8 cellular contexts compared by ENCODE assay signal in genomic region chr7:151081170-151082101, GRCh38. TPM values are rescaled to one million over a fixed set of nuclear protein-coding genes. Genes with fewer than 3 reads are reported as not detected.
DNase-seq lines count a peak whose midpoint lies in the region; ATAC-seq and TF ChIP-seq lines count a peak whose summit lies in the region.

No MANE protein-coding gene starts in this region.

- H3K79me1 ChIP-seq in trophoblast cell (ENCODE audit: low read length): peaks cover 28% of the 10 kb centered on the region

- H3K27me3 ChIP-seq in SU-DHL-6 (ENCODE audit: low read length) (no peaks in the 10 kb centered on the region), trophoblast cell (ENCODE audit: insufficient read depth, low read length) (no peaks in the 10 kb centered on the region)

- H3F3A ChIP-seq in SU-DHL-6 (ENCODE audit: insufficient read depth): peaks cover 14% of the 10 kb centered on the region; the same call in 1 of the 2 replicates

- H2AFZ ChIP-seq in SU-DHL-6 (ENCODE audit: low read depth, low read length, severe bottlenecking) (peak overlapping the region; percentile 42), trophoblast cell (ENCODE audit: insufficient read depth, low read length, poor library complexity) (no peak overlapping the region)

- H4K12ac ChIP-seq in trophoblast cell (ENCODE audit: low read depth, low read length): peak overlapping the region; percentile 68

- no peaks in the 10 kb centered on the region for H3K9me3 Mint-ChIP-seq in activated CD4-positive, alpha-beta T cell treated with anti-CD3 and anti-CD28 coated beads, Interleukin-2, amount 10 ng/mL, durations not matched to agents 24 days and 14 days

- peaks cover 33% of the 10 kb centered on the region for H3K4me1 Mint-ChIP-seq in activated CD4-positive, alpha-beta T cell treated with anti-CD3 and anti-CD28 coated beads, Interleukin-2, amount 10 ng/mL, durations not matched to agents 24 days and 14 days

- peak overlapping the region; percentile 82 for H3K9ac ChIP-seq in SU-DHL-6 (ENCODE audit: low read length)
- H3K9ac ChIP-seq in trophoblast cell (ENCODE audit: low read length): peak overlapping the region; percentile 74

- H3K23ac ChIP-seq in trophoblast cell (ENCODE audit: low read length): no peak overlapping the region

- peak overlapping the region; percentile 85 for H2BK5ac ChIP-seq in trophoblast cell (ENCODE audit: low read depth, low read length, poor library complexity)

- no peaks in the 10 kb centered on the region for H3K9me2 ChIP-seq in SU-DHL-6 (replicated peaks; ENCODE audit: insufficient read depth, low read length)

- peak overlapping the region; percentile 57 for H3K4ac ChIP-seq in trophoblast cell (ENCODE audit: low read depth, low read length)

- H3K14ac ChIP-seq in trophoblast cell (ENCODE audit: low read length): peak overlapping the region; percentile 55

- peaks cover 19% of the 10 kb centered on the region for H3K36me3 Mint-ChIP-seq in activated CD4-positive, alpha-beta T cell treated with anti-CD3 and anti-CD28 coated beads, Interleukin-2, amount 10 ng/mL, durations not matched to agents 24 days and 14 days (ENCODE audit: low read depth)

- H4K20me1 ChIP-seq in SU-DHL-6 (ENCODE audit: low read depth, low read length): no peaks in the 10 kb centered on the region

- peak overlapping the region; percentile 44 for H2BK120ac ChIP-seq in trophoblast cell (ENCODE audit: insufficient read depth, low read length, poor library complexity)

- H2AK5ac ChIP-seq in trophoblast cell (ENCODE audit: low read length): peak overlapping the region; percentile 16

- peak overlapping the region; percentile 88 for H4K8ac ChIP-seq in trophoblast cell (ENCODE audit: low read depth, low read length)

- peak overlapping the region; percentile 83 for H3K4me3 ChIP-seq in SU-DHL-6 (ENCODE audit: insufficient read depth, low read length, poor library complexity, severe bottlenecking)
- H3K4me3 ChIP-seq in fibroblast of the aortic adventitia (ENCODE audit: low read depth, low read length): peak overlapping the region; percentile 77
- peak overlapping the region; percentile 21 for H3K4me3 ChIP-seq in trophoblast cell (ENCODE audit: low read depth, low read length)

- H2BK12ac ChIP-seq in trophoblast cell (ENCODE audit: low read length): no peak overlapping the region

- H3K27ac Mint-ChIP-seq in activated CD4-positive, alpha-beta T cell treated with anti-CD3 and anti-CD28 coated beads, Interleukin-2, amount 10 ng/mL, durations not matched to agents 24 days and 14 days: peak overlapping the region; percentile 80

- peaks cover 39 to 48% of the 10 kb centered on the region in 2 experiments for H3K4me1 ChIP-seq in trophoblast cell (ENCODE audit: control insufficient read depth in 1 of 2, insufficient read depth in 2 of 2, low read length in 2 of 2)

- H3K27me3 Mint-ChIP-seq in activated CD4-positive, alpha-beta T cell treated with anti-CD3 and anti-CD28 coated beads, Interleukin-2, amount 10 ng/mL, durations not matched to agents 24 days and 14 days: peaks cover 13% of the 10 kb centered on the region

- no peaks in the 10 kb centered on the region for H3K9me3 ChIP-seq in SU-DHL-6 (ENCODE audit: insufficient read depth, low read length)
- H3K9me3 ChIP-seq in trophoblast cell (ENCODE audit: insufficient read depth, low read depth, low read length): no peaks in the 10 kb centered on the region

- H3K4me2 ChIP-seq in SU-DHL-6 (ENCODE audit: low read depth, low read length, poor library complexity, severe bottlenecking): peak overlapping the region; percentile 69
- H3K4me2 ChIP-seq in trophoblast cell (ENCODE audit: low read length): peak overlapping the region; percentile 84

- H3K79me2 ChIP-seq in SU-DHL-6 (ENCODE audit: insufficient read depth, low read length): peaks cover 29% of the 10 kb centered on the region
- H3K79me2 ChIP-seq in trophoblast cell (ENCODE audit: control insufficient read depth, insufficient read depth, low read length, poor library complexity): peaks cover 28% of the 10 kb centered on the region

- no CpG with 5 or more reads among the region's 64 CpGs for WGBS in trophoblast cell (ENCODE audit: extremely low coverage, insufficient coverage, insufficient read length)

- TF ChIP-seq CTCF in SU-DHL-6 (IDR thresholded peaks at IDR 0.05; ENCODE audit: insufficient read depth, low read length, poor library complexity, severe bottlenecking): no peak
- no peak for TF ChIP-seq CTCF in fibroblast of the aortic adventitia (IDR thresholded peaks at IDR 0.05; ENCODE audit: insufficient read depth, low read length)

- no peak for DNase-seq in activated CD4-positive, alpha-beta T cell treated with anti-CD3 and anti-CD28 coated beads, Interleukin-2, amount 10 ng/mL, durations not matched to agents 24 days and 14 days
- DNase-seq in activated CD4-positive, alpha-beta T cell treated with anti-CD3 and anti-CD28 coated beads for 48 hours: no peak
- DNase-seq in fibroblast of the aortic adventitia (ENCODE audit: low read depth) (no peak), trophoblast cell (no peak)

- H3K4me3 Mint-ChIP-seq in activated CD4-positive, alpha-beta T cell treated with anti-CD3 and anti-CD28 coated beads, Interleukin-2, amount 10 ng/mL, durations not matched to agents 24 days and 14 days: peak overlapping the region; percentile 95

- H3K36me3 ChIP-seq in SU-DHL-6 (ENCODE audit: low read length): no peaks in the 10 kb centered on the region
- peaks cover 13 to 24% of the 10 kb centered on the region in 2 experiments for H3K36me3 ChIP-seq in trophoblast cell (ENCODE audit: control insufficient read depth in 1 of 2, insufficient read depth in 2 of 2, low read length in 2 of 2)

- H4K91ac ChIP-seq in trophoblast cell (ENCODE audit: low read depth, low read length): peak overlapping the region; percentile 90

- intact Hi-C loops in activated CD4-positive, alpha-beta T cell treated with anti-CD3 and anti-CD28 coated beads, Interleukin-2, amount 10 ng/mL, durations not matched to agents 24 days and 14 days (cut with micrococcal nuclease): loop anchor here (2.0 to 10.0 kb wide), 5 partner anchors 69 to 1457 kb away; partner anchors contain the start of genes ABCF2 and ZNF775

- ATAC-seq in GM21423 (IDR thresholded peaks at IDR 0.05; ENCODE audit: unreplicated experiment): no peak
- no peak for ATAC-seq in HG02840 (IDR thresholded peaks at IDR 0.05; ENCODE audit: low FRiP score, unreplicated experiment)
- no peak for ATAC-seq in HG03469 (IDR thresholded peaks at IDR 0.05; ENCODE audit: unreplicated experiment)

- H3K18ac ChIP-seq in trophoblast cell (ENCODE audit: low read length): peak overlapping the region; percentile 67

- H3K27ac ChIP-seq in SU-DHL-6 (ENCODE audit: low read depth, low read length) (peak overlapping the region; percentile 62), trophoblast cell (ENCODE audit: low read depth, low read length) (peak overlapping the region; percentile 86)

RNA-seq across cellular contexts. Expression of gene FASTK, which starts 0.8 kb away (rescaled TPM):
- total RNA-seq in activated CD4-positive, alpha-beta T cell treated with anti-CD3 and anti-CD28 coated beads, Interleukin-2, amount 10 ng/mL, durations not matched to agents 24 days and 14 days: 90.8 and 92.3 TPM in 2 replicates
- 62.7 and 86.0 TPM in 2 replicates for total RNA-seq in fibroblast of the aortic adventitia (ENCODE audit: low replicate concordance)
- polyA plus RNA-seq in trophoblast cell (2013): 59.7 and 61.2 TPM in 2 replicates

RNA-seq across cellular contexts. Expression of gene TMUB1, which starts 1.9 kb away (rescaled TPM):
- 53.8 and 59.2 TPM in 2 replicates for total RNA-seq in activated CD4-positive, alpha-beta T cell treated with anti-CD3 and anti-CD28 coated beads, Interleukin-2, amount 10 ng/mL, durations not matched to agents 24 days and 14 days
- total RNA-seq in fibroblast of the aortic adventitia (ENCODE audit: low replicate concordance): 11.7 and 20.2 TPM in 2 replicates
- 82.7 and 85.1 TPM in 2 replicates for polyA plus RNA-seq in trophoblast cell (2013)

RNA-seq across cellular contexts. Expression of gene AGAP3, which starts 4.8 kb away (rescaled TPM):
- 54.3 and 60.0 TPM in 2 replicates for total RNA-seq in activated CD4-positive, alpha-beta T cell treated with anti-CD3 and anti-CD28 coated beads, Interleukin-2, amount 10 ng/mL, durations not matched to agents 24 days and 14 days
- total RNA-seq in fibroblast of the aortic adventitia (ENCODE audit: low replicate concordance): 50.2 and 74.6 TPM in 2 replicates
- 91.1 and 102 TPM in 2 replicates for polyA plus RNA-seq in trophoblast cell (2013)

RNA-seq across cellular contexts. Expression of gene SLC4A2, which starts 22.0 kb away (rescaled TPM):
- total RNA-seq in activated CD4-positive, alpha-beta T cell treated with anti-CD3 and anti-CD28 coated beads, Interleukin-2, amount 10 ng/mL, durations not matched to agents 24 days and 14 days: 115 and 127 TPM in 2 replicates
- 39.7 and 65.4 TPM in 2 replicates for total RNA-seq in fibroblast of the aortic adventitia (ENCODE audit: low replicate concordance)
- 225 and 252 TPM in 2 replicates for polyA plus RNA-seq in trophoblast cell (2013)

RNA-seq across cellular contexts. Expression of gene CDK5, which starts 23.7 kb away (rescaled TPM):
- total RNA-seq in activated CD4-positive, alpha-beta T cell treated with anti-CD3 and anti-CD28 coated beads, Interleukin-2, amount 10 ng/mL, durations not matched to agents 24 days and 14 days: 26.5 and 26.8 TPM in 2 replicates
- 16.1 and 28.9 TPM in 2 replicates for total RNA-seq in fibroblast of the aortic adventitia (ENCODE audit: low replicate concordance)
- 22.3 and 22.9 TPM in 2 replicates for polyA plus RNA-seq in trophoblast cell (2013)

Comparison
In these comparisons a context has a peak if more than half of its experiments do, and no peak if none do; other contexts are left out.
1. H3K4me3 ChIP-seq: peak in every context shown above with its lines; median percentile 83 in SU-DHL-6; 77 in fibroblast of the aortic adventitia; 21 in trophoblast cell.